ENCODE assay signal across 12 cellular contexts in the genomic region with DNA sequence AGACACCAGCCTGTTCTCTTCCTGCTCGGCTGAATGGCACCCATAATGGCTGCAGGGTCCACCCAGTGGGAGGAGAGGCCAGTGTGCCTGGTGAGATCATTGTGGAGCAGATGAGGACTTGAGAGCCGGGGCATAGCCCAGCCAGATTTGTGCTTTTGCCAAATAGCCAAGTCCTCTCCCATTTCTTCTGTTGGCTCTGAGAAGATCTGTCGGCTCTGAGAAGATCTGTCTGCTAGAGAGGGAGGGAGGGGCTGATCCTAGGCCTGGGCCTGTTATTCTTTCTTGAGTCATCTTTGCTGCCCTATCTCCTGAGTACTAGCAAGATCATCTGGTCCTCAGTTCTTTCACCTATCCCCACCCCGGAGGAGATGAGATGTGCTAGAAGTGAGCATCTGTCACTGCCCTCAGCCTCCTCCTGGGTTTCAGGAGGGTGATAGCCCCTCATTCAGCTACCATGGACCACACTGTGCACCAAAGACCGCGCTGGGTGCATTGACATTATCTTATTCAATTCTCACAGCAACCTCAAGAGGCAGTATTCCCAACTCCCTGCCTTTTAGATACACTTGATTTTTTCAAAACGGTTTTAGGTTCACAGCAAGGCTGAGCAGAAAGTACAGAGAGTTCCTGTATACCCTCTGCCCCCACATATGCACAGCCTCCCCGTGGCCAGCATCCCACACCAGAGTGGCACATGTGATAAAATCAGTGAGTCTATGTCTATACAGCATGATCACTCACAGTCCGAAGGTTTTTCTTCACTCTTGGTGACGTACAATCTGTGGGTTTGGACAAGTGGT.
DNase-seq lines count a peak whose midpoint lies in the region; ATAC-seq and TF ChIP-seq lines count a peak whose summit lies in the region.
"Had no signal": no experiment of that assay in that cellular context is flagged by ENCODE, and none has a peak within 500 bp of the region (broad histone marks: within the 10 kb centered on the region; RNA-seq: fewer than 3 reads in every experiment).

No MANE protein-coding gene starts in this region.

- WGBS in gastroesophageal sphincter (ENCODE audit: low coverage in 1 of 2), 2 donors: 53 to 78% methylated on average over 5 to 8 of the region's 10 CpGs

- H3K36me3 ChIP-seq in gastroesophageal sphincter: no peaks in the 10 kb centered on the region
- H3K36me3 ChIP-seq: stomach had no signal

- CTCF ChIA-PET in T-cell (lab: Charles Lee): interaction anchor here (0.5 to 12.7 kb wide), 14 partner anchors 13 to 814 kb away, joined by 3 to 339 read pairs (median 4); no protein-coding TSS in a partner anchor

- peaks cover 0 to 29% (median 9%) of the 10 kb centered on the region in 3 donors for H3K4me1 ChIP-seq in gastroesophageal sphincter

- peak in 3 of 4 experiments; percentile 34 to 44 (median 41) for TF ChIP-seq CTCF in gastroesophageal sphincter (IDR thresholded peaks at IDR 0.05)

- ATAC-seq in T-helper 17 cell (no peak), gastroesophageal sphincter (no peak), T-cell (replicated peaks in 1 of 4) (no peak), GM21360 (IDR thresholded peaks at IDR 0.05; ENCODE audit: unreplicated experiment) (no peak)
- ATAC-seq: natural killer cell treated with Interleukin-12 subunit alpha and Interleukin-12 subunit beta and Interleukin-15 and Interleukin-18, amount 100 ng/mL, for 72 hours had no signal

- no peaks in the 10 kb centered on the region for H3K27me3 ChIP-seq in gastroesophageal sphincter
- H3K27me3 ChIP-seq: stomach had no signal

- no peak overlapping the region for H3K4me3 ChIP-seq in gastroesophageal sphincter
- H3K4me3 ChIP-seq: stomach had no signal

- H3K9me3 Mint-ChIP-seq in T-cell: peaks cover 0 to 3% (median 0%) of the 10 kb centered on the region in 3 donors
- H3K9me3 Mint-ChIP-seq: natural killer cell treated with Interleukin-12 subunit alpha and Interleukin-12 subunit beta and Interleukin-15 and Interleukin-18, amount 100 ng/mL, for 72 hours had no signal

- H3K27ac ChIP-seq in gastroesophageal sphincter: peak overlapping the region in 1 of 4 donors; percentile 0
- H3K27ac ChIP-seq: stomach had no signal

- H3K27ac Mint-ChIP-seq in T-helper 17 cell: peak overlapping the region; percentile 6
- H3K27ac Mint-ChIP-seq in T-cell: no peak overlapping the region
- H3K27ac Mint-ChIP-seq: natural killer cell treated with Interleukin-12 subunit alpha and Interleukin-12 subunit beta and Interleukin-15 and Interleukin-18, amount 100 ng/mL, for 72 hours had no signal

- H3K27me3 Mint-ChIP-seq in T-helper 17 cell (no peaks in the 10 kb centered on the region), T-cell (peaks cover 0 to 2% of the 10 kb centered on the region in 2 donors)

- H3K36me3 Mint-ChIP-seq in T-helper 17 cell (ENCODE audit: low read depth) (no peaks in the 10 kb centered on the region), T-cell (no peaks in the 10 kb centered on the region)
- H3K36me3 Mint-ChIP-seq: natural killer cell treated with Interleukin-12 subunit alpha and Interleukin-12 subunit beta and Interleukin-15 and Interleukin-18, amount 100 ng/mL, for 72 hours had no signal

- peak; percentile 52 for DNase-seq in activated CD8-positive, alpha-beta memory T cell treated with anti-CD3 and anti-CD28 coated beads for 24 hours
- DNase-seq in activated CD8-positive, alpha-beta memory T cell treated with anti-CD3 and anti-CD28 coated beads, Interleukin-2, amount 50 U/mL, for 4 hours: no peak
- DNase-seq in T-helper 17 cell (no peak), ureter (ENCODE audit: low spot score) (peak; percentile 44), T-cell (no peak), epidermal melanocyte (ENCODE audit: insufficient read length, low spot score) (no peak)
- DNase-seq: DMS79 treated with DMSO at 0.1 percent for 48 hours, NCI-H774, stomach had no signal

- peaks cover 7% of the 10 kb centered on the region for H3K4me1 Mint-ChIP-seq in T-helper 17 cell
- peaks cover 0 to 3% (median 2%) of the 10 kb centered on the region in 3 donors for H3K4me1 Mint-ChIP-seq in T-cell

- H3K9me3 ChIP-seq in T-helper 17 cell (ENCODE audit: control insufficient read depth, low read length, poor library complexity, severe bottlenecking) (no peaks in the 10 kb centered on the region), gastroesophageal sphincter (no peaks in the 10 kb centered on the region)
- H3K9me3 ChIP-seq: stomach had no signal

- no peak overlapping the region for H3K4me3 Mint-ChIP-seq in T-helper 17 cell
- no peak overlapping the region for H3K4me3 Mint-ChIP-seq in T-cell
- H3K4me3 Mint-ChIP-seq: natural killer cell treated with Interleukin-12 subunit alpha and Interleukin-12 subunit beta and Interleukin-15 and Interleukin-18, amount 100 ng/mL, for 72 hours had no signal

- no peak for TF ChIP-seq POLR2A in gastroesophageal sphincter (IDR thresholded peaks at IDR 0.05)

- TF ChIP-seq EP300 in gastroesophageal sphincter (IDR thresholded peaks at IDR 0.05): no peak

- POLR2A ChIA-PET in T-cell (lab: Charles Lee): no interaction called here

Comparison
In these comparisons a context has a peak if more than half of its experiments do, and no peak if none do; other contexts are left out.
1. DNase-seq: peak in activated CD8-positive, alpha-beta memory T cell treated with anti-CD3 and anti-CD28 coated beads for 24 hours (single experiment) and ureter (single experiment); none in activated CD8-positive, alpha-beta memory T cell treated with anti-CD3 and anti-CD28 coated beads, Interleukin-2, amount 50 U/mL, for 4 hours (single experiment), T-helper 17 cell (0 of 3), T-cell (0 of 34) and epidermal melanocyte (single experiment).